1 cellular context compared by ENCODE assay signal in genomic region chr17:82740906-82741759, GRCh38.
TF ChIP-seq lines count a peak whose summit lies in the region.

No MANE protein-coding gene starts in this region.

TF ChIP-seq in HepG2, 621 proteins besides CTCF, POLR2A, EP300 and RAD21 (continued from another document and continues in another):
- TF ChIP-seq ZNF317 (CRISPR knock-in tag; IDR thresholded peaks at IDR 0.05) (peak; percentile 78; the same call in 1 of the 2 replicates), NFYC (CRISPR knock-in tag; IDR thresholded peaks at IDR 0.05) (0 out of 2 replicates have a peak, but pooled peaks have one; percentile 7), ATF1 (CRISPR knock-in tag; IDR thresholded peaks at IDR 0.05) (no peak), ZNF3 (CRISPR knock-in tag; IDR thresholded peaks at IDR 0.05) (no peak), ZNF687 (CRISPR knock-in tag; IDR thresholded peaks at IDR 0.05) (peak; percentile 90), ZNF724P (CRISPR knock-in tag; IDR thresholded peaks at IDR 0.05; ENCODE audit: borderline replicate concordance) (no peak; the same call in 1 of the 2 replicates), ZSCAN22 (CRISPR knock-in tag; IDR thresholded peaks at IDR 0.05) (no peak), ZNF296 (CRISPR knock-in tag; conservative IDR thresholded peaks at IDR 0.05) (peak; percentile 81; the same call in 1 of the 2 replicates), EHMT2 (IDR thresholded peaks at IDR 0.05; ENCODE audit: borderline replicate concordance, low read depth, low read length) (no peak), ZNF766 (CRISPR knock-in tag; IDR thresholded peaks at IDR 0.05; ENCODE audit: borderline replicate concordance) (no peak), SP1 (IDR thresholded peaks at IDR 0.05) (no peak), SP1 (CRISPR knock-in tag; IDR thresholded peaks at IDR 0.05) (no peak), STAG1 (CRISPR knock-in tag; IDR thresholded peaks at IDR 0.05) (peak; percentile 17; the same call in 1 of the 2 replicates), NFYB (CRISPR knock-in tag; IDR thresholded peaks at IDR 0.05) (no peak), ETV5 (CRISPR knock-in tag; IDR thresholded peaks at IDR 0.05; ENCODE audit: borderline replicate concordance) (peak; percentile 39; the same call in 1 of the 2 replicates), ZNF564 (CRISPR knock-in tag; IDR thresholded peaks at IDR 0.05) (no peak; the same call in 1 of the 2 replicates), ZNF549 (CRISPR knock-in tag; IDR thresholded peaks at IDR 0.05) (no peak), HDAC2 (CRISPR knock-in tag; IDR thresholded peaks at IDR 0.05) (peak; percentile 98), BCL6 (CRISPR knock-in tag; IDR thresholded peaks at IDR 0.05) (peak; percentile 84), ZNF616 (CRISPR knock-in tag; IDR thresholded peaks at IDR 0.05; ENCODE audit: low read depth) (no peak), ZNF567 (CRISPR knock-in tag; IDR thresholded peaks at IDR 0.05; ENCODE audit: borderline replicate concordance) (no peak), FUBP1 (CRISPR knock-in tag; IDR thresholded peaks at IDR 0.05; ENCODE audit: borderline replicate concordance) (0 out of 2 replicates have a peak, but pooled peaks have one; percentile 78), ZSCAN9 (CRISPR knock-in tag; IDR thresholded peaks at IDR 0.05; ENCODE audit: borderline replicate concordance) (peak; percentile 89), ZFP62 (CRISPR knock-in tag; IDR thresholded peaks at IDR 0.05) (no peak), ZNF678 (CRISPR knock-in tag; IDR thresholded peaks at IDR 0.05) (no peak), KDM3A (CRISPR knock-in tag; IDR thresholded peaks at IDR 0.05; ENCODE audit: low read depth) (peak; percentile 78; the same call in 1 of the 2 replicates), AHR (CRISPR knock-in tag; IDR thresholded peaks at IDR 0.05) (peak; percentile 95), ZNF841 (CRISPR knock-in tag; IDR thresholded peaks at IDR 0.05; ENCODE audit: borderline replicate concordance) (no peak), GPN1 (CRISPR knock-in tag; IDR thresholded peaks at IDR 0.05; ENCODE audit: borderline replicate concordance) (no peak), ZNF446 (CRISPR knock-in tag; IDR thresholded peaks at IDR 0.05) (no peak), TARDBP (CRISPR knock-in tag; IDR thresholded peaks at IDR 0.05) (peak; percentile 93), GABPB1 (CRISPR knock-in tag; IDR thresholded peaks at IDR 0.05) (peak; percentile 62), NR2C2 (CRISPR knock-in tag; IDR thresholded peaks at IDR 0.05; ENCODE audit: borderline replicate concordance) (peak; percentile 95), ZNF629 (CRISPR knock-in tag; conservative IDR thresholded peaks at IDR 0.05) (no peak; the same call in 1 of the 2 replicates), ZNF788 (CRISPR knock-in tag; IDR thresholded peaks at IDR 0.05; ENCODE audit: borderline replicate concordance) (peak; percentile 98; the same call in 1 of the 2 replicates), ZNF207 (IDR thresholded peaks at IDR 0.05; ENCODE audit: borderline replicate concordance) (no peak), E2F1 (CRISPR knock-in tag; IDR thresholded peaks at IDR 0.05) (no peak), MLXIP (CRISPR knock-in tag; IDR thresholded peaks at IDR 0.05; ENCODE audit: borderline replicate concordance) (no peak), PRMT3 (CRISPR knock-in tag; IDR thresholded peaks at IDR 0.05; ENCODE audit: borderline replicate concordance, low read depth) (no peak), ARNT2 (CRISPR knock-in tag; IDR thresholded peaks at IDR 0.05; ENCODE audit: low read depth) (no peak), CBX2 (IDR thresholded peaks at IDR 0.05; ENCODE audit: low read depth, low read length) (no peak), CBX2 (CRISPR knock-in tag; IDR thresholded peaks at IDR 0.05; ENCODE audit: low read depth) (no peak), ZNF292 (CRISPR knock-in tag; IDR thresholded peaks at IDR 0.05; ENCODE audit: borderline replicate concordance, low read depth) (peak; percentile 100)
- TF ChIP-seq, protein P1, sequence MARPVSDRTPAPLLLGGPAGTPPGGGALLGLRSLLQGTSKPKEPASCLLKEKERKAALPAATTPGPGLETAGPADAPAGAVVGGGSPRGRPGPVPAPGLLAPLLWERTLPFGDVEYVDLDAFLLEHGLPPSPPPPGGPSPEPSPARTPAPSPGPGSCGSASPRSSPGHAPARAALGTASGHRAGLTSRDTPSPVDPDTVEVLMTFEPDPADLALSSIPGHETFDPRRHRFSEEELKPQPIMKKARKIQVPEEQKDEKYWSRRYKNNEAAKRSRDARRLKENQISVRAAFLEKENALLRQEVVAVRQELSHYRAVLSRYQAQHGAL (CRISPR knock-in tag; IDR thresholded peaks at IDR 0.05; ENCODE audit: not compliant biosample characterization), result no peak
- TF ChIP-seq, protein P2, sequence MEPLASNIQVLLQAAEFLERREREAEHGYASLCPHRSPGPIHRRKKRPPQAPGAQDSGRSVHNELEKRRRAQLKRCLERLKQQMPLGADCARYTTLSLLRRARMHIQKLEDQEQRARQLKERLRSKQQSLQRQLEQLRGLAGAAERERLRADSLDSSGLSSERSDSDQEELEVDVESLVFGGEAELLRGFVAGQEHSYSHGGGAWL (CRISPR knock-in tag; IDR thresholded peaks at IDR 0.05), result peak; percentile 23; the same call in 1 of the 2 replicates
- TF ChIP-seq, protein P3, sequence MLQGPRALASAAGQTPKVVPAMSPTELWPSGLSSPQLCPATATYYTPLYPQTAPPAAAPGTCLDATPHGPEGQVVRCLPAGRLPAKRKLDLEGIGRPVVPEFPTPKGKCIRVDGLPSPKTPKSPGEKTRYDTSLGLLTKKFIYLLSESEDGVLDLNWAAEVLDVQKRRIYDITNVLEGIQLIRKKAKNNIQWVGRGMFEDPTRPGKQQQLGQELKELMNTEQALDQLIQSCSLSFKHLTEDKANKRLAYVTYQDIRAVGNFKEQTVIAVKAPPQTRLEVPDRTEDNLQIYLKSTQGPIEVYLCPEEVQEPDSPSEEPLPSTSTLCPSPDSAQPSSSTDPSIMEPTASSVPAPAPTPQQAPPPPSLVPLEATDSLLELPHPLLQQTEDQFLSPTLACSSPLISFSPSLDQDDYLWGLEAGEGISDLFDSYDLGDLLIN (CRISPR knock-in tag; IDR thresholded peaks at IDR 0.05; ENCODE audit: borderline replicate concordance), result no peak
- TF ChIP-seq, protein P4, sequence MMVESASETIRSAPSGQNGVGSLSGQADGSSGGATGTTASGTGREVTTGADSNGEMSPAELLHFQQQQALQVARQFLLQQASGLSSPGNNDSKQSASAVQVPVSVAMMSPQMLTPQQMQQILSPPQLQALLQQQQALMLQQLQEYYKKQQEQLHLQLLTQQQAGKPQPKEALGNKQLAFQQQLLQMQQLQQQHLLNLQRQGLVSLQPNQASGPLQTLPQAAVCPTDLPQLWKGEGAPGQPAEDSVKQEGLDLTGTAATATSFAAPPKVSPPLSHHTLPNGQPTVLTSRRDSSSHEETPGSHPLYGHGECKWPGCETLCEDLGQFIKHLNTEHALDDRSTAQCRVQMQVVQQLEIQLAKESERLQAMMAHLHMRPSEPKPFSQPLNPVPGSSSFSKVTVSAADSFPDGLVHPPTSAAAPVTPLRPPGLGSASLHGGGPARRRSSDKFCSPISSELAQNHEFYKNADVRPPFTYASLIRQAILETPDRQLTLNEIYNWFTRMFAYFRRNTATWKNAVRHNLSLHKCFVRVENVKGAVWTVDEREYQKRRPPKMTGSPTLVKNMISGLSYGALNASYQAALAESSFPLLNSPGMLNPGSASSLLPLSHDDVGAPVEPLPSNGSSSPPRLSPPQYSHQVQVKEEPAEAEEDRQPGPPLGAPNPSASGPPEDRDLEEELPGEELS (CRISPR knock-in tag; IDR thresholded peaks at IDR 0.05), result peak; percentile 68
- TF ChIP-seq, protein P5, sequence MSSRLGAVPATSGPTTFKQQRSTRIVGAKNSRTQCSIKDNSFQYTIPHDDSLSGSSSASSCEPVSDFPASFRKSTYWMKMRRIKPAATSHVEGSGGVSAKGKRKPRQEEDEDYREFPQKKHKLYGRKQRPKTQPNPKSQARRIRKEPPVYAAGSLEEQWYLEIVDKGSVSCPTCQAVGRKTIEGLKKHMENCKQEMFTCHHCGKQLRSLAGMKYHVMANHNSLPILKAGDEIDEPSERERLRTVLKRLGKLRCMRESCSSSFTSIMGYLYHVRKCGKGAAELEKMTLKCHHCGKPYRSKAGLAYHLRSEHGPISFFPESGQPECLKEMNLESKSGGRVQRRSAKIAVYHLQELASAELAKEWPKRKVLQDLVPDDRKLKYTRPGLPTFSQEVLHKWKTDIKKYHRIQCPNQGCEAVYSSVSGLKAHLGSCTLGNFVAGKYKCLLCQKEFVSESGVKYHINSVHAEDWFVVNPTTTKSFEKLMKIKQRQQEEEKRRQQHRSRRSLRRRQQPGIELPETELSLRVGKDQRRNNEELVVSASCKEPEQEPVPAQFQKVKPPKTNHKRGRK (CRISPR knock-in tag; IDR thresholded peaks at IDR 0.05), result no peak
- TF ChIP-seq, protein P6, sequence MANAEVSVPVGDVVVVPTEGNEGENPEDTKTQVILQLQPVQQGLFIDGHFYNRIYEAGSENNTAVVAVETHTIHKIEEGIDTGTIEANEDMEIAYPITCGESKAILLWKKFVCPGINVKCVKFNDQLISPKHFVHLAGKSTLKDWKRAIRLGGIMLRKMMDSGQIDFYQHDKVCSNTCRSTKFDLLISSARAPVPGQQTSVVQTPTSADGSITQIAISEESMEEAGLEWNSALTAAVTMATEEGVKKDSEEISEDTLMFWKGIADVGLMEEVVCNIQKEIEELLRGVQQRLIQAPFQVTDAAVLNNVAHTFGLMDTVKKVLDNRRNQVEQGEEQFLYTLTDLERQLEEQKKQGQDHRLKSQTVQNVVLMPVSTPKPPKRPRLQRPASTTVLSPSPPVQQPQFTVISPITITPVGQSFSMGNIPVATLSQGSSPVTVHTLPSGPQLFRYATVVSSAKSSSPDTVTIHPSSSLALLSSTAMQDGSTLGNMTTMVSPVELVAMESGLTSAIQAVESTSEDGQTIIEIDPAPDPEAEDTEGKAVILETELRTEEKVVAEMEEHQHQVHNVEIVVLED (CRISPR knock-in tag; IDR thresholded peaks at IDR 0.05; ENCODE audit: borderline replicate concordance), result no peak; the same call in 1 of the 2 replicates
